In genomic region chr1:15145327-15145726, GRCh38 we compare ENCODE assay signal across 33 cellular contexts. TPM values are rescaled to one million over a fixed set of nuclear protein-coding genes. Genes with fewer than 3 reads are reported as not detected.
"Had no signal": no experiment of that assay in that cellular context is flagged by ENCODE, and none has a peak within 500 bp of the region (broad histone marks: within the 10 kb centered on the region; RNA-seq: fewer than 3 reads in every experiment).

No MANE protein-coding gene starts in this region.

- H3K9me3 ChIP-seq: colonic mucosa, lower lobe of right lung, neutrophil, prostate gland, right atrium auricular region, thoracic aorta, upper lobe of right lung, uterus had no signal

- H3K36me3 Mint-ChIP-seq: immature natural killer cell had no signal

- H3K4me3 Mint-ChIP-seq: central memory CD8-positive, alpha-beta T cell; dendritic cell treated with granulocyte-macrophage colony-stimulating factor and Interleukin-4, amounts not matched to agents 40 ng/mL and 50 ng/mL, for 4 days; endodermal cell; immature natural killer cell; nephron progenitor cell had no signal

- H3K4me3 ChIP-seq: colonic mucosa, heart right ventricle, lower lobe of right lung, prostate gland, right atrium auricular region, smooth muscle cell, thoracic aorta, tibial nerve, upper lobe of right lung, uterus had no signal

- H3K4me1 Mint-ChIP-seq: central memory CD8-positive, alpha-beta T cell had no signal

- H3K9ac ChIP-seq: parathyroid adenoma had no signal

- H3K27ac Mint-ChIP-seq: endodermal cell, immature natural killer cell, nephron progenitor cell had no signal

- H3K36me3 ChIP-seq: colonic mucosa, heart right ventricle, lower lobe of right lung, neutrophil, prostate gland, right atrium auricular region, thoracic aorta, tibial nerve, upper lobe of right lung, uterus had no signal

- DNase-seq: colonic mucosa; effector CD8-positive, alpha-beta T cell; endodermal cell; foreskin fibroblast; glutamatergic neuron; heart right ventricle; hippocampal formation; immature natural killer cell; islet precursor cell; kidney glomerular epithelial cell; left ventricle myocardium superior; lower lobe of right lung; nephron progenitor cell; stimulated activated CD4-positive, alpha-beta T cell treated with anti-CD3 and anti-CD28 coated beads, Interleukin-12 subunit alpha, Interleukin-12 subunit beta, amount 100 ng/mL, for 4 hours; stimulated activated CD4-positive, alpha-beta T cell treated with anti-CD3 and anti-CD28 coated beads, Interleukin-1b, Interleukin-23, amount 100 ng/mL, for 48 hours; stimulated activated CD4-positive, alpha-beta T cell treated with anti-CD3 and anti-CD28 coated beads, Interleukin-4, amount 100 ng/mL, for 1 hour; stimulated activated CD8-positive, alpha-beta memory T cell treated with anti-CD3 and anti-CD28 coated beads, Interleukin-4, amount 100 ng/mL, for 48 hours; stimulated activated naive CD4-positive, alpha-beta T cell treated with Interleukin-2 at 50 U/mL for 16 hours; upper lobe of right lung; uterus had no signal

- H3K27ac ChIP-seq: colonic mucosa, epithelial cell of prostate, heart right ventricle, lower lobe of right lung, neutrophil, parathyroid adenoma, prostate gland, right atrium auricular region, thoracic aorta, tibial nerve, upper lobe of right lung, uterus had no signal

- H3K4me1 ChIP-seq: colonic mucosa, lower lobe of right lung, parathyroid adenoma, prostate gland, right atrium auricular region, tibial nerve, upper lobe of right lung, uterus had no signal

- H3K9me3 Mint-ChIP-seq: central memory CD8-positive, alpha-beta T cell; immature natural killer cell had no signal

- ATAC-seq: esophagus mucosa, heart right ventricle, left colon, left ventricle myocardium superior, lower lobe of right lung, sciatic nerve had no signal

- H3K27me3 ChIP-seq: colonic mucosa, right atrium auricular region, tibial nerve, upper lobe of right lung, uterus had no signal

RNA-seq across cellular contexts. Expression of gene TMEM51, which starts 8.2 kb away (rescaled TPM):
- polyA plus RNA-seq: immature natural killer cell had no signal
